16 cellular contexts compared by ENCODE assay signal in genomic region chr1:198024782-198025181, GRCh38.
DNase-seq lines count a peak whose midpoint lies in the region; ATAC-seq and TF ChIP-seq lines count a peak whose summit lies in the region.
"Had no signal": no experiment of that assay in that cellular context is flagged by ENCODE, and none has a peak within 500 bp of the region (broad histone marks: within the 10 kb centered on the region; RNA-seq: fewer than 3 reads in every experiment).

No MANE protein-coding gene starts in this region.

- no peaks in the 10 kb centered on the region for H3K79me2 ChIP-seq in DND-41 (ENCODE audit: insufficient read depth, low read length)

- no peak for TF ChIP-seq CTCF in DND-41 (IDR thresholded peaks at IDR 0.05; ENCODE audit: borderline replicate concordance, extremely low read depth, low read length, poor library complexity, severe bottlenecking)

- peak overlapping the region; percentile 7 for H3K27ac Mint-ChIP-seq in activated T-helper 17 cell treated with anti-CD3 and anti-CD28 coated beads, Interleukin-2, amount 50 U/mL, for 72 hours
- H3K27ac Mint-ChIP-seq: CD8-positive, alpha-beta memory T cell; natural killer cell had no signal

- H3K27me3 ChIP-seq in DND-41 (ENCODE audit: insufficient read depth, low read length, poor library complexity), result no peaks in the 10 kb centered on the region

- ATAC-seq in DND-41 (ENCODE audit: insufficient read depth, low read depth) (peak; percentile 49; the same call in 1 of the 3 replicates), GM18858 (IDR thresholded peaks at IDR 0.05; ENCODE audit: unreplicated experiment) (no peak)
- no peak for ATAC-seq in activated T-helper 17 cell treated with anti-CD3 and anti-CD28 coated beads, Interleukin-2, amount 50 U/mL, for 72 hours (replicated peaks)
- ATAC-seq: left lobe of liver, natural killer cell, sciatic nerve had no signal

- H3K4me3 ChIP-seq in DND-41 (ENCODE audit: low read depth in 1 of 2, low read length in 2 of 2), result no peak overlapping the region
- H3K4me3 ChIP-seq: SK-N-MC, thoracic aorta had no signal

- H3K36me3 Mint-ChIP-seq in activated T-helper 17 cell treated with anti-CD3 and anti-CD28 coated beads, Interleukin-2, amount 50 U/mL, for 72 hours (ENCODE audit: low read depth), result no peaks in the 10 kb centered on the region
- H3K36me3 Mint-ChIP-seq: CD8-positive, alpha-beta memory T cell; natural killer cell had no signal

- H3K36me3 ChIP-seq in DND-41 (ENCODE audit: insufficient read depth, low read length), result no peaks in the 10 kb centered on the region
- H3K36me3 ChIP-seq: thoracic aorta, WERI-Rb-1 had no signal

- H3K4me3 Mint-ChIP-seq in activated T-helper 17 cell treated with anti-CD3 and anti-CD28 coated beads, Interleukin-2, amount 50 U/mL, for 72 hours, result no peak overlapping the region
- H3K4me3 Mint-ChIP-seq: CD8-positive, alpha-beta memory T cell; natural killer cell had no signal

- no peak overlapping the region for H3K9ac ChIP-seq in DND-41 (ENCODE audit: low read depth, low read length)

- H3K9me3 Mint-ChIP-seq in activated T-helper 17 cell treated with anti-CD3 and anti-CD28 coated beads, Interleukin-2, amount 50 U/mL, for 72 hours, result no peaks in the 10 kb centered on the region
- H3K9me3 Mint-ChIP-seq: natural killer cell had no signal

- H3K9me3 ChIP-seq in DND-41 (ENCODE audit: insufficient read depth, low read length, severe bottlenecking), result no peaks in the 10 kb centered on the region
- H3K9me3 ChIP-seq: thoracic aorta had no signal

- H4K20me1 ChIP-seq in DND-41 (ENCODE audit: insufficient read depth, low read length), result no peaks in the 10 kb centered on the region

- H3K4me1 Mint-ChIP-seq in activated T-helper 17 cell treated with anti-CD3 and anti-CD28 coated beads, Interleukin-2, amount 50 U/mL, for 72 hours, result no peaks in the 10 kb centered on the region
- H3K4me1 Mint-ChIP-seq: CD8-positive, alpha-beta memory T cell; natural killer cell had no signal

- no peak overlapping the region for H3K27ac ChIP-seq in DND-41 (ENCODE audit: low read length)
- H3K27ac ChIP-seq: SK-N-MC, thoracic aorta, WERI-Rb-1 had no signal

- H3K27me3 Mint-ChIP-seq in activated T-helper 17 cell treated with anti-CD3 and anti-CD28 coated beads, Interleukin-2, amount 50 U/mL, for 72 hours, result peaks cover 7% of the 10 kb centered on the region

- DNase-seq in DND-41, result no peak
- DNase-seq in HPDE6-E6E7 (ENCODE audit: extremely low spot score), result peak; percentile 61
- DNase-seq in kidney tubule cell (ENCODE audit: low spot score), result peak; percentile 54
- DNase-seq in midbrain (lab: John Stamatoyannopoulos, UW), result no peak
- DNase-seq in mesenteric fat pad (ENCODE audit: low spot score), result no peak
- DNase-seq: activated T-cell treated with anti-CD3 and anti-CD28 coated beads for 4 hours; CD8-positive, alpha-beta memory T cell; natural killer cell; NCI-H524; WERI-Rb-1 had no signal

- no peak overlapping the region for H2AFZ ChIP-seq in DND-41 (ENCODE audit: low read depth, low read length)

- no peak overlapping the region for H3K4me2 ChIP-seq in DND-41 (ENCODE audit: insufficient read depth, low read length)

- H3K4me1 ChIP-seq in DND-41 (ENCODE audit: insufficient read depth, low read length), result no peaks in the 10 kb centered on the region

Comparison
In these comparisons a context has a peak if more than half of its experiments do, and no peak if none do; other contexts are left out.
1. DNase-seq: peak in HPDE6-E6E7 (single experiment) and kidney tubule cell (single experiment); none in DND-41 (single experiment), midbrain (single experiment) and mesenteric fat pad (single experiment).